Comparison of ENCODE assay signal across 1 cellular context in genomic region chr7:30984359-30985107, GRCh38.
TF ChIP-seq lines count a peak whose summit lies in the region.

No MANE protein-coding gene starts in this region.

TF ChIP-seq in HepG2, 621 proteins besides CTCF, POLR2A, EP300 and RAD21 (continued from another document):
- no peak for TF ChIP-seq ZNF513 (CRISPR knock-in tag; conservative IDR thresholded peaks at IDR 0.05)
- no peak for TF ChIP-seq ZFY (CRISPR knock-in tag; IDR thresholded peaks at IDR 0.05)
- TF ChIP-seq ZNF331 (CRISPR knock-in tag; IDR thresholded peaks at IDR 0.05), result no peak
- TF ChIP-seq KLF16 (CRISPR knock-in tag; IDR thresholded peaks at IDR 0.05), result no peak
TF ChIP-seq in HepG2: peak in this region for 0.
